In genomic region chr6:7106752-7107577, GRCh38 we compare ENCODE assay signal across 8 cellular contexts. TPM values are rescaled to one million over a fixed set of nuclear protein-coding genes. Genes with fewer than 3 reads are reported as not detected.
A peak's percentile ranks its signal among the peaks of the same experiment; 100 is the strongest.
DNase-seq lines count a peak whose midpoint lies in the region; ATAC-seq, FAIRE-seq and TF ChIP-seq lines count a peak whose summit lies in the region.

No MANE protein-coding gene starts in this region.

- H3K27me3 ChIP-seq in ACC112 (ENCODE audit: insufficient read depth, low read length) (no peaks in the 10 kb centered on the region), keratinocyte (ENCODE audit: control insufficient read depth, extremely low read depth, insufficient read depth, low read length) (no peaks in the 10 kb centered on the region)

- H3K4me2 ChIP-seq in keratinocyte (ENCODE audit: control insufficient read depth, extremely low read depth, insufficient read depth, low read depth, low read length): peak overlapping the region; percentile 71

- no peak for FAIRE-seq in keratinocyte (lab: Jason Lieb, UNC)

- peaks cover 2% of the 10 kb centered on the region for H3K27me3 Mint-ChIP-seq in T-helper 2 cell treated with Interferon-gamma antibody and Interleukin-4, amounts not matched to agents 5 μg/mL and 100 μg/mL, for 36 hours (ENCODE audit: low read depth)

- peaks cover 2% of the 10 kb centered on the region for H3K36me3 Mint-ChIP-seq in T-helper 2 cell treated with Interferon-gamma antibody and Interleukin-4, amounts not matched to agents 5 μg/mL and 100 μg/mL, for 36 hours (ENCODE audit: low read depth)

- in situ Hi-C loops in astrocyte of the spinal cord (cut with HindIII; ENCODE audit: low sequenced_read_pairs): no loop called here

- H3K9ac ChIP-seq in keratinocyte (ENCODE audit: control insufficient read depth, extremely low read depth, insufficient read depth, low read length): peak overlapping the region; percentile 97

- peak; percentile 58 for DNase-seq in T-helper 2 cell treated with Interferon-gamma antibody and Interleukin-4, amounts not matched to agents 5 μg/mL and 100 μg/mL, for 36 hours (ENCODE audit: low spot score)
- DNase-seq in astrocyte of the spinal cord (ENCODE audit: low read depth, low spot score): no peak
- DNase-seq in keratinocyte (ENCODE audit: low read depth, low spot score): no peak
- peak; percentile 67 for DNase-seq in stimulated activated CD4-positive, alpha-beta T cell treated with anti-CD3 and anti-CD28 coated beads, Interleukin-4, amount 100 ng/mL, for 1 hour
- DNase-seq in NCI-H187 treated with DMSO at 0.1 percent for 48 hours (lab: John Stamatoyannopoulos, UW): no peak

- H3K9me3 Mint-ChIP-seq in T-helper 2 cell treated with Interferon-gamma antibody and Interleukin-4, amounts not matched to agents 5 μg/mL and 100 μg/mL, for 36 hours: no peaks in the 10 kb centered on the region

- TF ChIP-seq CTCF in astrocyte of the spinal cord (IDR thresholded peaks at IDR 0.05; ENCODE audit: low read depth, low read length) (no peak), keratinocyte (optimal IDR thresholded peaks at IDR 0.05 in 1 of 3, IDR thresholded peaks at IDR 0.05 in 1 of 3, conservative IDR thresholded peaks at IDR 0.05 in 1 of 3; ENCODE audit: extremely low read depth in 1 of 3, insufficient read depth in 2 of 3, low read length in 3 of 3) (peak; percentile 8 to 50 (median 25))

- H3K4me1 ChIP-seq in ACC112 (ENCODE audit: control insufficient read depth, insufficient read depth, low read length, unreplicated experiment): peaks cover 20% of the 10 kb centered on the region
- H3K4me1 ChIP-seq in keratinocyte (ENCODE audit: control insufficient read depth, extremely low read depth, insufficient read depth, low read length): peaks cover 20% of the 10 kb centered on the region

- H3K4me3 Mint-ChIP-seq in T-helper 2 cell treated with Interferon-gamma antibody and Interleukin-4, amounts not matched to agents 5 μg/mL and 100 μg/mL, for 36 hours: peak overlapping the region; percentile 89

- H3K27ac Mint-ChIP-seq in T-helper 2 cell treated with Interferon-gamma antibody and Interleukin-4, amounts not matched to agents 5 μg/mL and 100 μg/mL, for 36 hours: peak overlapping the region; percentile 96

- peaks cover 32% of the 10 kb centered on the region for H3K4me1 Mint-ChIP-seq in T-helper 2 cell treated with Interferon-gamma antibody and Interleukin-4, amounts not matched to agents 5 μg/mL and 100 μg/mL, for 36 hours (ENCODE audit: low read depth)

- no peaks in the 10 kb centered on the region for H4K20me1 ChIP-seq in keratinocyte (ENCODE audit: control insufficient read depth, extremely low read depth, insufficient read depth, low read length)

- H3K36me3 ChIP-seq in ACC112 (ENCODE audit: insufficient read depth, low read length): no peaks in the 10 kb centered on the region
- no peaks in the 10 kb centered on the region for H3K36me3 ChIP-seq in keratinocyte (ENCODE audit: control insufficient read depth in 2 of 2, extremely low read depth in 1 of 2, insufficient read depth in 2 of 2, low read length in 2 of 2)

- ATAC-seq in GM18907 (IDR thresholded peaks at IDR 0.05; ENCODE audit: unreplicated experiment): peak; percentile 41
- ATAC-seq in HG03159 (IDR thresholded peaks at IDR 0.05; ENCODE audit: unreplicated experiment): peak; percentile 42

- peaks cover 7% of the 10 kb centered on the region for H3K9me1 ChIP-seq in keratinocyte (ENCODE audit: control insufficient read depth, extremely low read depth, insufficient read depth, low read length)

- H3K79me2 ChIP-seq in ACC112 (ENCODE audit: control insufficient read depth, insufficient read depth, low read length, unreplicated experiment): peaks cover 34% of the 10 kb centered on the region
- H3K79me2 ChIP-seq in keratinocyte (ENCODE audit: control insufficient read depth, insufficient read depth, low read length): peaks cover 42% of the 10 kb centered on the region

- H3K9me3 ChIP-seq in keratinocyte (ENCODE audit: control insufficient read depth, low read depth, low read length): no peaks in the 10 kb centered on the region

- H2AFZ ChIP-seq in ACC112 (ENCODE audit: low read length, unreplicated experiment) (peak overlapping the region; percentile 92), keratinocyte (ENCODE audit: control insufficient read depth, low read length) (peak overlapping the region; percentile 87)

- dilution Hi-C loops in keratinocyte (cut with MboI; ENCODE audit: extremely low pct_ligation_motif_present, low sequenced_read_pairs): no loop called here

- H3K27ac ChIP-seq in ACC112 (ENCODE audit: low read depth, low read length) (0 out of 2 replicates have a peak overlapping the region, but pooled peaks have one; percentile 14), keratinocyte (ENCODE audit: control insufficient read depth, insufficient read depth, low read length) (peak overlapping the region; percentile 40)

- H3K4me3 ChIP-seq in ACC112 (ENCODE audit: low read depth, low read length): peak overlapping the region; percentile 97
- H3K4me3 ChIP-seq in astrocyte of the spinal cord (ENCODE audit: low read depth, low read length): peak overlapping the region; percentile 94
- peak overlapping the region; percentile 62 to 99 (median 64) for H3K4me3 ChIP-seq in keratinocyte (ENCODE audit: control insufficient read depth in 2 of 3, extremely low read depth in 1 of 3, insufficient read depth in 2 of 3, low read depth in 1 of 3, low read length in 3 of 3)

RNA-seq across cellular contexts. Expression of gene RREB1, which starts 0.8 kb away (rescaled TPM):
- polyA plus RNA-seq in keratinocyte: 4.3 to 6.2 TPM (median 6.1 TPM) in 3 replicates
- polyA plus RNA-seq in keratinocyte (2011; ENCODE audit: low read depth): 5.6 TPM
- polyA plus RNA-seq in keratinocyte (2011; cell fraction: cytosol; rRNA removed): 4.7 and 5.5 TPM in 2 replicates
- polyA plus RNA-seq in keratinocyte (2011; cell fraction: nucleus; rRNA removed): 30.5 and 34.2 TPM in 2 replicates
- 10.6 and 17.1 TPM in 2 replicates for polyA plus RNA-seq in keratinocyte (2012; ENCODE audit: low replicate concordance)
- 35.4 to 71.6 TPM (median 38.5 TPM) in 3 replicates for polyA minus RNA-seq in keratinocyte
- 20.1 TPM for polyA minus RNA-seq in keratinocyte (2011; cell fraction: cytosol; rRNA and poly(A)+ RNA removed)
- 43.5 and 68.8 TPM in 2 replicates for polyA minus RNA-seq in keratinocyte (2011; cell fraction: nucleus; rRNA and poly(A)+ RNA removed)

Comparison
In these comparisons a context has a peak if more than half of its experiments do, and no peak if none do; other contexts are left out.
1. DNase-seq: peak in T-helper 2 cell treated with Interferon-gamma antibody and Interleukin-4, amounts not matched to agents 5 μg/mL and 100 μg/mL, for 36 hours (single experiment) and stimulated activated CD4-positive, alpha-beta T cell treated with anti-CD3 and anti-CD28 coated beads, Interleukin-4, amount 100 ng/mL, for 1 hour (single experiment); none in astrocyte of the spinal cord (single experiment), keratinocyte (single experiment) and NCI-H187 treated with DMSO at 0.1 percent for 48 hours (single experiment).
2. Peak in every context shown above with its lines, with median percentiles within 50 percentile points of each other: H3K4me3 ChIP-seq.